In genomic region chr19:41225238-41226052, GRCh38 we compare ENCODE assay signal across 8 cellular contexts. TPM values are rescaled to one million over a fixed set of nuclear protein-coding genes. Genes with fewer than 3 reads are reported as not detected.
DNase-seq lines count a peak whose midpoint lies in the region; ATAC-seq and TF ChIP-seq lines count a peak whose summit lies in the region.

No MANE protein-coding gene starts in this region.

- H3K27me3 ChIP-seq in Caco-2 (replicated peaks; ENCODE audit: control insufficient read depth, insufficient read depth, low read length) (no peaks in the 10 kb centered on the region), SJSA1 (replicated peaks) (no peaks in the 10 kb centered on the region), body of pancreas (peaks cover 0 to 3% of the 10 kb centered on the region in 2 donors)

- H3K27ac Mint-ChIP-seq in Caco-2 (ENCODE audit: unreplicated experiment), result peak overlapping the region; percentile 81
- H3K27ac Mint-ChIP-seq in immature natural killer cell, result peak overlapping the region in 4 of 6 donors; percentile 32 to 64 (median 58)

- H3K4me3 ChIP-seq in Caco-2 (ENCODE audit: low read depth, low read length), result peak overlapping the region; percentile 62
- H3K4me3 ChIP-seq in SJSA1, result peak overlapping the region; percentile 31
- no peak overlapping the region for H3K4me3 ChIP-seq in body of pancreas

- H3K9me3 ChIP-seq in Caco-2, result no peaks in the 10 kb centered on the region
- no peaks in the 10 kb centered on the region for H3K9me3 ChIP-seq in SJSA1 (replicated peaks)
- no peaks in the 10 kb centered on the region for H3K9me3 ChIP-seq in body of pancreas

- no peak for TF ChIP-seq POLR2A in body of pancreas (IDR thresholded peaks at IDR 0.05)

- H3K27ac ChIP-seq in SJSA1, result peak overlapping the region; percentile 99
- H3K27ac ChIP-seq in body of pancreas, result peak overlapping the region in 3 of 4 donors; percentile 41 to 56 (median 45)

- 46 to 49% methylated on average over 22 to 29 of the region's 29 CpGs for WGBS in body of pancreas, 2 donors

- peaks cover 19% of the 10 kb centered on the region for H3K4me1 Mint-ChIP-seq in Caco-2 (ENCODE audit: low read depth, unreplicated experiment)
- peaks cover 14 to 16% of the 10 kb centered on the region in 2 donors for H3K4me1 Mint-ChIP-seq in immature natural killer cell

- POLR2A ChIA-PET in Caco-2 (lab: Charles Lee), result interaction anchor here (0.7 to 1.6 kb wide), 4 partner anchors 21 to 509 kb away, joined by 3 to 15 read pairs (median 6); partner anchors contain the start of genes COQ8B, HNRNPUL1 and ITPKC

- CTCF ChIA-PET in Caco-2 (lab: Charles Lee), result interaction anchor here (0.5 to 1.2 kb wide), 6 partner anchors 17 to 106 kb away, joined by 3 to 17 read pairs (median 4); no protein-coding TSS in a partner anchor

- ATAC-seq in body of pancreas (peak; percentile 58), HG03045 (IDR thresholded peaks at IDR 0.05; ENCODE audit: unreplicated experiment) (no peak)

- no peak for TF ChIP-seq CTCF in Caco-2 (IDR thresholded peaks at IDR 0.05; ENCODE audit: insufficient read depth in 1 of 2, low read depth in 1 of 2, low read length in 1 of 2, severe bottlenecking in 1 of 2, unreplicated experiment in 1 of 2)
- no peak for TF ChIP-seq CTCF in body of pancreas (IDR thresholded peaks at IDR 0.05)

- intact Hi-C loops in Caco-2 (cut with micrococcal nuclease; ENCODE audit: unreplicated experiment) (loop anchor here (1.0 kb wide), 1 partner anchor 38 kb away; no protein-coding TSS in a partner anchor), body of pancreas (cut with DNase I) (no loop called here)

- H3K36me3 ChIP-seq in Caco-2 (ENCODE audit: control insufficient read depth, insufficient read depth, low read length), result no peaks in the 10 kb centered on the region
- peaks cover 78% of the 10 kb centered on the region for H3K36me3 ChIP-seq in SJSA1
- no peaks in the 10 kb centered on the region for H3K36me3 ChIP-seq in body of pancreas (replicated peaks in 1 of 2; ENCODE audit: insufficient read depth in 1 of 2, low read depth in 2 of 2)

- no peaks in the 10 kb centered on the region for H3K9me3 Mint-ChIP-seq in Caco-2 (ENCODE audit: unreplicated experiment)
- H3K9me3 Mint-ChIP-seq in immature natural killer cell, result no peaks in the 10 kb centered on the region

- H3K4me1 ChIP-seq in Caco-2 (0 out of 2 replicates have a peak, but pooled peaks cover 15% of the 10 kb centered on the region), SJSA1 (replicated peaks) (peaks cover 89% of the 10 kb centered on the region), body of pancreas (peaks cover 16% of the 10 kb centered on the region)

- BruUV-seq in Caco-2 (replicated peaks; lab: Mats Ljungman, UMichigan), result TSS peak; percentile 84

- DNase-seq in Caco-2 (peak; percentile 63 to 80), SJSA1 (ENCODE audit: low read depth in 1 of 2, low spot score in 2 of 2) (peak; percentile 98 to 100), body of pancreas (peak; percentile 26 to 64 (median 44)), immature natural killer cell (no peak), NCI-H345 treated with DMSO at 0.1 percent for 48 hours (lab: John Stamatoyannopoulos, UW; ENCODE audit: unreplicated experiment) (no peak), NCI-H2196 treated with DMSO at 0.1 percent for 48 hours (lab: John Stamatoyannopoulos, UW; ENCODE audit: unreplicated experiment) (no peak)
- DNase-seq in stimulated activated CD4-positive, alpha-beta T cell treated with anti-CD3 and anti-CD28 coated beads, Interleukin-15, amount 100 ng/mL, for 24 hours, result peak; percentile 62

- no peaks in the 10 kb centered on the region for H3K27me3 Mint-ChIP-seq in Caco-2 (ENCODE audit: insufficient read depth, unreplicated experiment)
- peaks cover 8 to 25% (median 12%) of the 10 kb centered on the region in 3 donors for H3K27me3 Mint-ChIP-seq in immature natural killer cell (ENCODE audit: low read depth in 3 of 3)

- H3K36me3 Mint-ChIP-seq in Caco-2 (ENCODE audit: insufficient read depth, unreplicated experiment), result no peaks in the 10 kb centered on the region
- H3K36me3 Mint-ChIP-seq in immature natural killer cell, result no peaks in the 10 kb centered on the region

- H3K4me3 Mint-ChIP-seq in Caco-2 (ENCODE audit: unreplicated experiment) (peak overlapping the region; percentile 78), immature natural killer cell (peak overlapping the region; percentile 55 to 77 (median 61))

RNA-seq across cellular contexts. Expression of gene AXL, which starts 6.4 kb away (rescaled TPM):
- total RNA-seq in Caco-2 (2022) (1.2 and 1.6 TPM in 2 replicates), body of pancreas (10 to 100 TPM; 14.2 to 15.0 TPM)
- 181 and 224 TPM in 2 replicates for total RNA-seq in SJSA1 (2014; rRNA removed; shearing (Covaris generic))
- polyA plus RNA-seq in immature natural killer cell, result 1 to 10 TPM in 1 of 3 donors, under 1 TPM in 2; 0.61 to 1.2 (median 0.97) TPM

RNA-seq across cellular contexts. Expression of gene CYP2S1, which starts 32.4 kb away (rescaled TPM):
- total RNA-seq in Caco-2 (2022) (56.0 and 63.0 TPM in 2 replicates), body of pancreas (1 to 10 TPM in 1 of 2 donors, not detected in 1; 6.7 TPM)
- total RNA-seq in SJSA1 (2014; rRNA removed; shearing (Covaris generic)), result not detected in 2 replicates
- 1 to 10 TPM in 1 of 3 donors, under 1 TPM in 1, not detected in 1; 0.17 to 1.4 TPM for polyA plus RNA-seq in immature natural killer cell

RNA-seq across cellular contexts. Expression of gene HNRNPUL1, which starts 38.7 kb away (rescaled TPM):
- total RNA-seq in Caco-2 (2022) (322 and 324 TPM in 2 replicates), body of pancreas (10 to 100 TPM; 76.0 to 87.3 TPM)
- total RNA-seq in SJSA1 (2014; rRNA removed; shearing (Covaris generic)), result 147 and 162 TPM in 2 replicates
- 100 to 1,000 TPM in 1 of 3 donors, 10 to 100 TPM in 2; 23.3 to 103 (median 48.8) TPM for polyA plus RNA-seq in immature natural killer cell

Comparison
In these comparisons a context has a peak if more than half of its experiments do, and no peak if none do; other contexts are left out.
1. DNase-seq: peak in Caco-2 (2 of 2), SJSA1 (2 of 2), body of pancreas (4 of 4) and stimulated activated CD4-positive, alpha-beta T cell treated with anti-CD3 and anti-CD28 coated beads, Interleukin-15, amount 100 ng/mL, for 24 hours (single experiment); none in immature natural killer cell (0 of 3), NCI-H345 treated with DMSO at 0.1 percent for 48 hours (single experiment) and NCI-H2196 treated with DMSO at 0.1 percent for 48 hours (single experiment).
2. H3K4me3 ChIP-seq: peak in Caco-2 (single experiment) and SJSA1 (single experiment); none in body of pancreas (0 of 2).
3. RNA of gene AXL, which starts 6.4 kb away (total RNA-seq): 181 to 224 TPM in SJSA1; 14.2 to 15.0 TPM in body of pancreas and 1.2 to 1.6 TPM in Caco-2; every median in the first group is over 10 times any median in the second.